ENCODE assay signal across 23 cellular contexts in the genomic region with DNA sequence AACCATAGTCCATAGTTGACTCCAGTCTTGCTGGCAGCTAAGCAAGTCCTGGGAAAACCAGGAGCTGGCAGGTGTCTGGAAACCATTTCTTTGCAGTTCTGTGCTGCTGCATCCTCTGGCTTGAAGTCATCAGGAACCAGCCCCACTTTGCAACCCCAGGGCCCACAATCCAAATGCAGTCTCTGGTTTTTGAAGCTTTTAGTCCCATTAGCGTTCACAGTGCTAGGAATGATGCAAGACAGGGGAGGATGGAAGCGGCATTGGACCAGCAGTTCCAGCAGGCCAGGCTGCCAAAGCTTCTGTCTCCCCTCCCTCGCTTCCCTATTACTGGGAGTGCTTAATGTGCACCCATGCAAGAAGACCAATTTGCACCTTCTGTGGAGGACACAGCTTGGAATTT.
"Had no signal": no experiment of that assay in that cellular context is flagged by ENCODE, and none has a peak within 500 bp of the region (broad histone marks: within the 10 kb centered on the region; RNA-seq: fewer than 3 reads in every experiment).

No MANE protein-coding gene starts in this region.

- DNase-seq: naive thymus-derived CD8-positive, alpha-beta T cell; nephron progenitor cell; occipital lobe; ovary; psoas muscle; right cardiac atrium; spleen; stimulated activated CD4-positive, alpha-beta T cell treated with anti-CD3 and anti-CD28 coated beads, Interleukin-12 subunit alpha, Interleukin-12 subunit beta, amount 100 ng/mL, for 4 hours; stimulated activated CD4-positive, alpha-beta T cell treated with anti-CD3 and anti-CD28 coated beads, Interleukin-1b, Interleukin-23, amount 100 ng/mL, for 48 hours; stimulated activated CD4-positive, alpha-beta T cell treated with anti-CD3 and anti-CD28 coated beads, Interleukin-4, amount 100 ng/mL, for 1 hour; stimulated activated CD4-positive, alpha-beta T cell treated with anti-CD3 and anti-CD28 coated beads, Interleukin-4, amount 100 ng/mL, for 4 hours; stimulated activated CD8-positive, alpha-beta memory T cell treated with anti-CD3 and anti-CD28 coated beads, Interleukin-4, amount 100 ng/mL, for 48 hours; stimulated activated naive CD4-positive, alpha-beta T cell; stimulated activated naive CD8-positive, alpha-beta T cell treated with anti-CD3 and anti-CD28 coated beads, Interleukin-15, amount 100 ng/mL, for 72 hours; stimulated activated naive CD8-positive, alpha-beta T cell treated with anti-CD3 and anti-CD28 coated beads, Interleukin-15, Interleukin-2, amounts not matched to agents 100 U/mL and 50 U/mL, for 24 hours; substantia nigra; testis; transverse colon; upper lobe of right lung; uterus had no signal

- ATAC-seq: naive thymus-derived CD8-positive, alpha-beta T cell; natural killer cell treated with Interleukin-12 subunit alpha and Interleukin-12 subunit beta and Interleukin-15 and Interleukin-18, amount 100 ng/mL, for 72 hours; psoas muscle; right cardiac atrium; right lobe of liver; stimulated activated memory B cell treated with anti-CD40 and anti-IgM and Interleukin-4, amounts not matched to agents 10 μg/mL and 1 μg/mL and 100 μg/mL, for 72 hours; stimulated activated naive CD8-positive, alpha-beta T cell treated with anti-CD3 and anti-CD28 coated beads, Interleukin-15, amount 100 ng/mL, for 72 hours; stimulated activated naive CD8-positive, alpha-beta T cell treated with anti-CD3 and anti-CD28 coated beads, Interleukin-15, Interleukin-2, amounts not matched to agents 100 U/mL and 50 U/mL, for 24 hours; upper lobe of right lung had no signal
